Comparison of ENCODE assay signal across 1 cellular context in genomic region chr2:53970898-53971681, GRCh38.
TF ChIP-seq lines count a peak whose summit lies in the region.

TSS of gene PSME4 (minus strand) at chr2:53970993. CDS start at chr2:53970784, 209 bp downstream.

TF ChIP-seq in K562, 482 proteins besides CTCF, POLR2A, EP300 and RAD21 (continued from another document and continues in another):
- TF ChIP-seq, protein P1, sequence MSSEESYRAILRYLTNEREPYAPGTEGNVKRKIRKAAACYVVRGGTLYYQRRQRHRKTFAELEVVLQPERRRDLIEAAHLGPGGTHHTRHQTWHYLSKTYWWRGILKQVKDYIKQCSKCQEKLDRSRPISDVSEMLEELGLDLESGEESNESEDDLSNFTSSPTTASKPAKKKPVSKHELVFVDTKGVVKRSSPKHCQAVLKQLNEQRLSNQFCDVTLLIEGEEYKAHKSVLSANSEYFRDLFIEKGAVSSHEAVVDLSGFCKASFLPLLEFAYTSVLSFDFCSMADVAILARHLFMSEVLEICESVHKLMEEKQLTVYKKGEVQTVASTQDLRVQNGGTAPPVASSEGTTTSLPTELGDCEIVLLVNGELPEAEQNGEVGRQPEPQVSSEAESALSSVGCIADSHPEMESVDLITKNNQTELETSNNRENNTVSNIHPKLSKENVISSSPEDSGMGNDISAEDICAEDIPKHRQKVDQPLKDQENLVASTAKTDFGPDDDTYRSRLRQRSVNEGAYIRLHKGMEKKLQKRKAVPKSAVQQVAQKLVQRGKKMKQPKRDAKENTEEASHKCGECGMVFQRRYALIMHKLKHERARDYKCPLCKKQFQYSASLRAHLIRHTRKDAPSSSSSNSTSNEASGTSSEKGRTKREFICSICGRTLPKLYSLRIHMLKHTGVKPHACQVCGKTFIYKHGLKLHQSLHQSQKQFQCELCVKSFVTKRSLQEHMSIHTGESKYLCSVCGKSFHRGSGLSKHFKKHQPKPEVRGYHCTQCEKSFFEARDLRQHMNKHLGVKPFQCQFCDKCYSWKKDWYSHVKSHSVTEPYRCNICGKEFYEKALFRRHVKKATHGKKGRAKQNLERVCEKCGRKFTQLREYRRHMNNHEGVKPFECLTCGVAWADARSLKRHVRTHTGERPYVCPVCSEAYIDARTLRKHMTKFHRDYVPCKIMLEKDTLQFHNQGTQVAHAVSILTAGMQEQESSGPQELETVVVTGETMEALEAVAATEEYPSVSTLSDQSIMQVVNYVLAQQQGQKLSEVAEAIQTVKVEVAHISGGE (CRISPR knock-in tag; IDR thresholded peaks at IDR 0.05), result peak in 1 of 3 experiments; percentile 72; a peak in 2 of 6 replicates
- TF ChIP-seq MCM3 (IDR thresholded peaks at IDR 0.05) (no peak), CREB1 (IDR thresholded peaks at IDR 0.05) (peak; percentile 77), CREB1 (CRISPR knock-in tag; IDR thresholded peaks at IDR 0.05) (peak; percentile 75), FOXO4 (CRISPR knock-in tag; IDR thresholded peaks at IDR 0.05) (no peak), NR1H2 (CRISPR knock-in tag; IDR thresholded peaks at IDR 0.05) (no peak), CHD7 (IDR thresholded peaks at IDR 0.05; ENCODE audit: low read depth, low read length) (no peak), TSC22D4 (tag; IDR thresholded peaks at IDR 0.05) (no peak), ZBED1 (IDR thresholded peaks at IDR 0.05) (no peak), SREBF1 (IDR thresholded peaks at IDR 0.05; ENCODE audit: borderline replicate concordance, low read depth, low read length) (no peak), SIN3B (IDR thresholded peaks at IDR 0.05; ENCODE audit: low read depth) (peak; percentile 35; the same call in 1 of the 2 replicates), ZNF449 (CRISPR knock-in tag; IDR thresholded peaks at IDR 0.05) (no peak), COPS2 (conservative IDR thresholded peaks at IDR 0.05) (no peak), GTF2F1 (IDR thresholded peaks at IDR 0.05; ENCODE audit: low read depth, low read length) (no peak), CCNT2 (IDR thresholded peaks at IDR 0.05; ENCODE audit: borderline replicate concordance, extremely low read depth, insufficient read length, low read depth, low read length) (peak; percentile 70), HNRNPLL (IDR thresholded peaks at IDR 0.05; ENCODE audit: low read depth, low read length, poor library complexity, severe bottlenecking) (no peak), GABPA (tag; conservative IDR thresholded peaks at IDR 0.05; ENCODE audit: low read depth) (peak; percentile 94), ZSCAN32 (CRISPR knock-in tag; IDR thresholded peaks at IDR 0.05) (no peak), FOXM1 (IDR thresholded peaks at IDR 0.05; ENCODE audit: low read depth) (no peak), FOXM1 (CRISPR knock-in tag; IDR thresholded peaks at IDR 0.05; ENCODE audit: low read depth) (0 out of 2 replicates have a peak, but pooled peaks have one; percentile 46), ADNP (tag; IDR thresholded peaks at IDR 0.05) (no peak), CXXC5 (CRISPR knock-in tag; IDR thresholded peaks at IDR 0.05) (peak; percentile 60), ZNF3 (CRISPR knock-in tag; IDR thresholded peaks at IDR 0.05) (no peak), SMARCB1 (IDR thresholded peaks at IDR 0.05; ENCODE audit: insufficient read length, low read depth) (no peak), ELF1 (tag; IDR thresholded peaks at IDR 0.05) (peak; percentile 72), DLX4 (CRISPR knock-in tag; IDR thresholded peaks at IDR 0.05) (no peak), CBFA2T3 (IDR thresholded peaks at IDR 0.05) (no peak), FOXK2 (conservative IDR thresholded peaks at IDR 0.05 in 1 of 2, IDR thresholded peaks at IDR 0.05 in 1 of 2; ENCODE audit: low read depth in 2 of 2) (no peak), SMAD3 (CRISPR knock-in tag; conservative IDR thresholded peaks at IDR 0.05) (no peak), DDX20 (tag; IDR thresholded peaks at IDR 0.05; ENCODE audit: low read depth) (no peak), ZFPM2 (CRISPR knock-in tag; IDR thresholded peaks at IDR 0.05) (no peak), HMBOX1 (IDR thresholded peaks at IDR 0.05) (0 out of 2 replicates have a peak, but pooled peaks have one; percentile 31), ZNF134 (CRISPR knock-in tag; conservative IDR thresholded peaks at IDR 0.05) (no peak)
- TF ChIP-seq, protein P2, sequence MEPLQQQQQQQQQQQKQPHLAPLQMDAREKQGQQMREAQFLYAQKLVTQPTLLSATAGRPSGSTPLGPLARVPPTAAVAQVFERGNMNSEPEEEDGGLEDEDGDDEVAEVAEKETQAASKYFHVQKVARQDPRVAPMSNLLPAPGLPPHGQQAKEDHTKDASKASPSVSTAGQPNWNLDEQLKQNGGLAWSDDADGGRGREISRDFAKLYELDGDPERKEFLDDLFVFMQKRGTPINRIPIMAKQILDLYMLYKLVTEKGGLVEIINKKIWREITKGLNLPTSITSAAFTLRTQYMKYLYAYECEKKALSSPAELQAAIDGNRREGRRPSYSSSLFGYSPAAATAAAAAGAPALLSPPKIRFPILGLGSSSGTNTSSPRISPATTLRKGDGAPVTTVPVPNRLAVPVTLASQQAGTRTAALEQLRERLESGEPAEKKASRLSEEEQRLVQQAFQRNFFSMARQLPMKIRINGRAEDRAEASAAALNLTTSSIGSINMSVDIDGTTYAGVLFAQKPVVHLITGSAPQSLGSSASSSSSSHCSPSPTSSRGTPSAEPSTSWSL (CRISPR knock-in tag; IDR thresholded peaks at IDR 0.05; ENCODE audit: borderline replicate concordance), result no peak
- TF ChIP-seq, protein P3, sequence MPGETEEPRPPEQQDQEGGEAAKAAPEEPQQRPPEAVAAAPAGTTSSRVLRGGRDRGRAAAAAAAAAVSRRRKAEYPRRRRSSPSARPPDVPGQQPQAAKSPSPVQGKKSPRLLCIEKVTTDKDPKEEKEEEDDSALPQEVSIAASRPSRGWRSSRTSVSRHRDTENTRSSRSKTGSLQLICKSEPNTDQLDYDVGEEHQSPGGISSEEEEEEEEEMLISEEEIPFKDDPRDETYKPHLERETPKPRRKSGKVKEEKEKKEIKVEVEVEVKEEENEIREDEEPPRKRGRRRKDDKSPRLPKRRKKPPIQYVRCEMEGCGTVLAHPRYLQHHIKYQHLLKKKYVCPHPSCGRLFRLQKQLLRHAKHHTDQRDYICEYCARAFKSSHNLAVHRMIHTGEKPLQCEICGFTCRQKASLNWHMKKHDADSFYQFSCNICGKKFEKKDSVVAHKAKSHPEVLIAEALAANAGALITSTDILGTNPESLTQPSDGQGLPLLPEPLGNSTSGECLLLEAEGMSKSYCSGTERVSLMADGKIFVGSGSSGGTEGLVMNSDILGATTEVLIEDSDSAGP (CRISPR knock-in tag; IDR thresholded peaks at IDR 0.05), result no peak
- TF ChIP-seq, protein P4, sequence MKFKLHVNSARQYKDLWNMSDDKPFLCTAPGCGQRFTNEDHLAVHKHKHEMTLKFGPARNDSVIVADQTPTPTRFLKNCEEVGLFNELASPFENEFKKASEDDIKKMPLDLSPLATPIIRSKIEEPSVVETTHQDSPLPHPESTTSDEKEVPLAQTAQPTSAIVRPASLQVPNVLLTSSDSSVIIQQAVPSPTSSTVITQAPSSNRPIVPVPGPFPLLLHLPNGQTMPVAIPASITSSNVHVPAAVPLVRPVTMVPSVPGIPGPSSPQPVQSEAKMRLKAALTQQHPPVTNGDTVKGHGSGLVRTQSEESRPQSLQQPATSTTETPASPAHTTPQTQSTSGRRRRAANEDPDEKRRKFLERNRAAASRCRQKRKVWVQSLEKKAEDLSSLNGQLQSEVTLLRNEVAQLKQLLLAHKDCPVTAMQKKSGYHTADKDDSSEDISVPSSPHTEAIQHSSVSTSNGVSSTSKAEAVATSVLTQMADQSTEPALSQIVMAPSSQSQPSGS (CRISPR knock-in tag; IDR thresholded peaks at IDR 0.05), result no peak; the same call in 1 of the 2 replicates
